ENCODE assay signal across 1 cellular context in genomic region chr11:70397983-70398833, GRCh38.
TF ChIP-seq lines count a peak whose summit lies in the region.

Gene CTTN (plus strand): TSS chr11:70398529. CDS start chr11:70407298, 8,769 bp downstream.

TF ChIP-seq in HepG2, 621 proteins besides CTCF, POLR2A, EP300 and RAD21 (continued from another document and continues in another):
- TF ChIP-seq ZNF407 (CRISPR knock-in tag; IDR thresholded peaks at IDR 0.05; ENCODE audit: not compliant biosample characterization) (peak; percentile 56), SOX13 (IDR thresholded peaks at IDR 0.05) (no peak), SOX13 (CRISPR knock-in tag; conservative IDR thresholded peaks at IDR 0.05 in 1 of 2, IDR thresholded peaks at IDR 0.05 in 1 of 2) (no peak), HCFC1 (IDR thresholded peaks at IDR 0.05; ENCODE audit: low read depth, low read length) (no peak), SATB2 (CRISPR knock-in tag; IDR thresholded peaks at IDR 0.05) (no peak; the same call in 1 of the 2 replicates), ELK4 (CRISPR knock-in tag; IDR thresholded peaks at IDR 0.05; ENCODE audit: borderline replicate concordance) (no peak), BCLAF1 (IDR thresholded peaks at IDR 0.05) (no peak), RBM39 (IDR thresholded peaks at IDR 0.05; ENCODE audit: low read depth, low read length, poor library complexity, severe bottlenecking) (no peak), PRDM4 (CRISPR knock-in tag; IDR thresholded peaks at IDR 0.05; ENCODE audit: borderline replicate concordance) (no peak), TFDP1 (CRISPR knock-in tag; IDR thresholded peaks at IDR 0.05; ENCODE audit: borderline replicate concordance) (peak; percentile 81; the same call in 1 of the 2 replicates), ZIK1 (CRISPR knock-in tag; IDR thresholded peaks at IDR 0.05; ENCODE audit: borderline replicate concordance, low read depth) (no peak), ZNF274 (CRISPR knock-in tag; IDR thresholded peaks at IDR 0.05) (no peak), SOX5 (CRISPR knock-in tag; IDR thresholded peaks at IDR 0.05; ENCODE audit: borderline replicate concordance) (no peak), IRF1 (CRISPR knock-in tag; IDR thresholded peaks at IDR 0.05; ENCODE audit: low read depth) (peak; percentile 70; the same call in 1 of the 2 replicates), FOXO4 (CRISPR knock-in tag; conservative IDR thresholded peaks at IDR 0.05) (0 out of 2 replicates have a peak, but pooled peaks have one; percentile 68), TCF12 (IDR thresholded peaks at IDR 0.05) (no peak), TCF12 (CRISPR knock-in tag; IDR thresholded peaks at IDR 0.05) (peak; percentile 75; the same call in 1 of the 2 replicates), REXO4 (CRISPR knock-in tag; IDR thresholded peaks at IDR 0.05; ENCODE audit: borderline replicate concordance) (no peak), HMG20B (CRISPR knock-in tag; conservative IDR thresholded peaks at IDR 0.05) (no peak), NFRKB (IDR thresholded peaks at IDR 0.05) (no peak), ZNF841 (CRISPR knock-in tag; IDR thresholded peaks at IDR 0.05; ENCODE audit: borderline replicate concordance) (no peak), SALL2 (CRISPR knock-in tag; IDR thresholded peaks at IDR 0.05) (peak; percentile 92), XRCC5 (optimal IDR thresholded peaks at IDR 0.05; ENCODE audit: low read length) (peak; percentile 29), HDAC6 (IDR thresholded peaks at IDR 0.05; ENCODE audit: low read depth, low read length) (no peak), ZNF687 (CRISPR knock-in tag; IDR thresholded peaks at IDR 0.05) (peak; percentile 96), ZBTB21 (CRISPR knock-in tag; IDR thresholded peaks at IDR 0.05) (no peak), NFIC (IDR thresholded peaks at IDR 0.05; ENCODE audit: low read length) (no peak), GMEB2 (CRISPR knock-in tag; IDR thresholded peaks at IDR 0.05; ENCODE audit: low read depth) (no peak), MAX (IDR thresholded peaks at IDR 0.05) (peak; percentile 82), SP2 (CRISPR knock-in tag; IDR thresholded peaks at IDR 0.05) (no peak), ZNF446 (CRISPR knock-in tag; IDR thresholded peaks at IDR 0.05) (peak; percentile 20; the same call in 1 of the 2 replicates)
